ENCODE assay signal across 1 cellular context in the genomic region with DNA sequence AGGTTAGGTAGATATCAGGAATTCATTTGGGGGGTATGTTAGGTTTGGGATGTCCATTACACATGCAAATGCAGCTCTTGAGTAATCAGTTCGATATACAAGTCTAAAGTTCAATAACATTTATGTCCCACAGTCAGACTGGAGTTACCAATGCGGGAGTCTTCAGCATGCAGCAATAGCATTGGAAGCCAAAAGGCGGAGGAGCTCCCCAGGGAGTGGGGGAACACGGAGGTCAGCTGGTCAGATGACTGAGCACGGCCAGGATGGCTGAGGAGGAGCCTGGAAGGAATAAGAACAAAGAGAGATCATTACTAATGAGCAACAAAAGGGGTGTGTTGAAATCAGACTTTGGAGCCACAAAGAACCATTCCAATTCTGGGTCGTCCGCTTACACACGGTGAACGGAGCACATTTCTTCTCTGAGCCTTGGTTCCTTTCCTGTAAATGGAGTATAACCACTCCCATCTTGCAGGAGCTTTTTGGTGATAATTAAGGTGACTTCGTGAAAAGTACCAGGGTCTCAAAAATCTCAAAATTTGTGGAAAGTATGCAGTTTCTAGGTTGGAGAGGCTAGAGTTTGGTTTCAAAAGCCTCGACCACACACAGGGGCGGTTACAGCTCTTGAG.
A peak's percentile ranks its signal among the peaks of the same experiment; 100 is the strongest.
TF ChIP-seq lines count a peak whose summit lies in the region.

No MANE protein-coding gene starts in this region.

TF ChIP-seq in GM12878, 131 proteins besides CTCF, POLR2A, EP300 and RAD21:
- no peak for TF ChIP-seq HDAC2 (IDR thresholded peaks at IDR 0.05)
- TF ChIP-seq MEF2B (IDR thresholded peaks at IDR 0.05; ENCODE audit: partially characterized antibody, poor library complexity, severe bottlenecking), result peak; percentile 17
- TF ChIP-seq MTA3 (IDR thresholded peaks at IDR 0.05; ENCODE audit: borderline replicate concordance, low read length), result no peak
- TF ChIP-seq, protein P1, sequence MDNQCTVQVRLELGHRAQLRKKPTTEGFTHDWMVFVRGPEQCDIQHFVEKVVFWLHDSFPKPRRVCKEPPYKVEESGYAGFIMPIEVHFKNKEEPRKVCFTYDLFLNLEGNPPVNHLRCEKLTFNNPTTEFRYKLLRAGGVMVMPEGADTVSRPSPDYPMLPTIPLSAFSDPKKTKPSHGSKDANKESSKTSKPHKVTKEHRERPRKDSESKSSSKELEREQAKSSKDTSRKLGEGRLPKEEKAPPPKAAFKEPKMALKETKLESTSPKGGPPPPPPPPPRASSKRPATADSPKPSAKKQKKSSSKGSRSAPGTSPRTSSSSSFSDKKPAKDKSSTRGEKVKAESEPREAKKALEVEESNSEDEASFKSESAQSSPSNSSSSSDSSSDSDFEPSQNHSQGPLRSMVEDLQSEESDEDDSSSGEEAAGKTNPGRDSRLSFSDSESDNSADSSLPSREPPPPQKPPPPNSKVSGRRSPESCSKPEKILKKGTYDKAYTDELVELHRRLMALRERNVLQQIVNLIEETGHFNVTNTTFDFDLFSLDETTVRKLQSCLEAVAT (IDR thresholded peaks at IDR 0.05), result peak; percentile 97
- no peak for TF ChIP-seq ZNF217 (IDR thresholded peaks at IDR 0.05)
- TF ChIP-seq, protein P2, sequence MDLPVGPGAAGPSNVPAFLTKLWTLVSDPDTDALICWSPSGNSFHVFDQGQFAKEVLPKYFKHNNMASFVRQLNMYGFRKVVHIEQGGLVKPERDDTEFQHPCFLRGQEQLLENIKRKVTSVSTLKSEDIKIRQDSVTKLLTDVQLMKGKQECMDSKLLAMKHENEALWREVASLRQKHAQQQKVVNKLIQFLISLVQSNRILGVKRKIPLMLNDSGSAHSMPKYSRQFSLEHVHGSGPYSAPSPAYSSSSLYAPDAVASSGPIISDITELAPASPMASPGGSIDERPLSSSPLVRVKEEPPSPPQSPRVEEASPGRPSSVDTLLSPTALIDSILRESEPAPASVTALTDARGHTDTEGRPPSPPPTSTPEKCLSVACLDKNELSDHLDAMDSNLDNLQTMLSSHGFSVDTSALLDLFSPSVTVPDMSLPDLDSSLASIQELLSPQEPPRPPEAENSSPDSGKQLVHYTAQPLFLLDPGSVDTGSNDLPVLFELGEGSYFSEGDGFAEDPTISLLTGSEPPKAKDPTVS (IDR thresholded peaks at IDR 0.05; ENCODE audit: low read depth, low read length), result no peak
- no peak for TF ChIP-seq FOXK2 (IDR thresholded peaks at IDR 0.05)
- TF ChIP-seq STAT3 (IDR thresholded peaks at IDR 0.05; ENCODE audit: low read depth, low read length), result no peak
- no peak for TF ChIP-seq ZNF274 (IDR thresholded peaks at IDR 0.05; ENCODE audit: insufficient read depth, insufficient read length)
- TF ChIP-seq NR2C1 (IDR thresholded peaks at IDR 0.05), result no peak
- TF ChIP-seq, protein P3, sequence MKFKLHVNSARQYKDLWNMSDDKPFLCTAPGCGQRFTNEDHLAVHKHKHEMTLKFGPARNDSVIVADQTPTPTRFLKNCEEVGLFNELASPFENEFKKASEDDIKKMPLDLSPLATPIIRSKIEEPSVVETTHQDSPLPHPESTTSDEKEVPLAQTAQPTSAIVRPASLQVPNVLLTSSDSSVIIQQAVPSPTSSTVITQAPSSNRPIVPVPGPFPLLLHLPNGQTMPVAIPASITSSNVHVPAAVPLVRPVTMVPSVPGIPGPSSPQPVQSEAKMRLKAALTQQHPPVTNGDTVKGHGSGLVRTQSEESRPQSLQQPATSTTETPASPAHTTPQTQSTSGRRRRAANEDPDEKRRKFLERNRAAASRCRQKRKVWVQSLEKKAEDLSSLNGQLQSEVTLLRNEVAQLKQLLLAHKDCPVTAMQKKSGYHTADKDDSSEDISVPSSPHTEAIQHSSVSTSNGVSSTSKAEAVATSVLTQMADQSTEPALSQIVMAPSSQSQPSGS (IDR thresholded peaks at IDR 0.05; ENCODE audit: low read length), result no peak
- no peak for TF ChIP-seq JUND (IDR thresholded peaks at IDR 0.05; ENCODE audit: low read depth, low read length)
- TF ChIP-seq, protein P4, sequence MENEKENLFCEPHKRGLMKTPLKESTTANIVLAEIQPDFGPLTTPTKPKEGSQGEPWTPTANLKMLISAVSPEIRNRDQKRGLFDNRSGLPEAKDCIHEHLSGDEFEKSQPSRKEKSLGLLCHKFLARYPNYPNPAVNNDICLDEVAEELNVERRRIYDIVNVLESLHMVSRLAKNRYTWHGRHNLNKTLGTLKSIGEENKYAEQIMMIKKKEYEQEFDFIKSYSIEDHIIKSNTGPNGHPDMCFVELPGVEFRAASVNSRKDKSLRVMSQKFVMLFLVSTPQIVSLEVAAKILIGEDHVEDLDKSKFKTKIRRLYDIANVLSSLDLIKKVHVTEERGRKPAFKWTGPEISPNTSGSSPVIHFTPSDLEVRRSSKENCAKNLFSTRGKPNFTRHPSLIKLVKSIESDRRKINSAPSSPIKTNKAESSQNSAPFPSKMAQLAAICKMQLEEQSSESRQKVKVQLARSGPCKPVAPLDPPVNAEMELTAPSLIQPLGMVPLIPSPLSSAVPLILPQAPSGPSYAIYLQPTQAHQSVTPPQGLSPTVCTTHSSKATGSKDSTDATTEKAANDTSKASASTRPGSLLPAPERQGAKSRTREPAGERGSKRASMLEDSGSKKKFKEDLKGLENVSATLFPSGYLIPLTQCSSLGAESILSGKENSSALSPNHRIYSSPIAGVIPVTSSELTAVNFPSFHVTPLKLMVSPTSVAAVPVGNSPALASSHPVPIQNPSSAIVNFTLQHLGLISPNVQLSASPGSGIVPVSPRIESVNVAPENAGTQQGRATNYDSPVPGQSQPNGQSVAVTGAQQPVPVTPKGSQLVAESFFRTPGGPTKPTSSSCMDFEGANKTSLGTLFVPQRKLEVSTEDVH (IDR thresholded peaks at IDR 0.05; ENCODE audit: low read depth, partially characterized antibody), result no peak
- TF ChIP-seq POLR2AphosphoS2 (IDR thresholded peaks at IDR 0.05; ENCODE audit: low read depth, low read length), result no peak
- no peak for TF ChIP-seq SMAD5 (IDR thresholded peaks at IDR 0.05; ENCODE audit: low read depth)
- 0 out of 2 replicates have a peak, but pooled peaks have one; percentile 15 for TF ChIP-seq NBN (IDR thresholded peaks at IDR 0.05)
- no peak for TF ChIP-seq EGR1 (IDR thresholded peaks at IDR 0.05; ENCODE audit: borderline replicate concordance in 1 of 2, low read depth in 2 of 2, low read length in 2 of 2)
- TF ChIP-seq YBX1 (IDR thresholded peaks at IDR 0.05), result no peak
- TF ChIP-seq TCF7 (IDR thresholded peaks at IDR 0.05; ENCODE audit: borderline replicate concordance), result no peak
- peak; percentile 66; the same call in 1 of the 2 replicates for TF ChIP-seq CBX5 (IDR thresholded peaks at IDR 0.05; ENCODE audit: low read depth)
- TF ChIP-seq, protein P5, sequence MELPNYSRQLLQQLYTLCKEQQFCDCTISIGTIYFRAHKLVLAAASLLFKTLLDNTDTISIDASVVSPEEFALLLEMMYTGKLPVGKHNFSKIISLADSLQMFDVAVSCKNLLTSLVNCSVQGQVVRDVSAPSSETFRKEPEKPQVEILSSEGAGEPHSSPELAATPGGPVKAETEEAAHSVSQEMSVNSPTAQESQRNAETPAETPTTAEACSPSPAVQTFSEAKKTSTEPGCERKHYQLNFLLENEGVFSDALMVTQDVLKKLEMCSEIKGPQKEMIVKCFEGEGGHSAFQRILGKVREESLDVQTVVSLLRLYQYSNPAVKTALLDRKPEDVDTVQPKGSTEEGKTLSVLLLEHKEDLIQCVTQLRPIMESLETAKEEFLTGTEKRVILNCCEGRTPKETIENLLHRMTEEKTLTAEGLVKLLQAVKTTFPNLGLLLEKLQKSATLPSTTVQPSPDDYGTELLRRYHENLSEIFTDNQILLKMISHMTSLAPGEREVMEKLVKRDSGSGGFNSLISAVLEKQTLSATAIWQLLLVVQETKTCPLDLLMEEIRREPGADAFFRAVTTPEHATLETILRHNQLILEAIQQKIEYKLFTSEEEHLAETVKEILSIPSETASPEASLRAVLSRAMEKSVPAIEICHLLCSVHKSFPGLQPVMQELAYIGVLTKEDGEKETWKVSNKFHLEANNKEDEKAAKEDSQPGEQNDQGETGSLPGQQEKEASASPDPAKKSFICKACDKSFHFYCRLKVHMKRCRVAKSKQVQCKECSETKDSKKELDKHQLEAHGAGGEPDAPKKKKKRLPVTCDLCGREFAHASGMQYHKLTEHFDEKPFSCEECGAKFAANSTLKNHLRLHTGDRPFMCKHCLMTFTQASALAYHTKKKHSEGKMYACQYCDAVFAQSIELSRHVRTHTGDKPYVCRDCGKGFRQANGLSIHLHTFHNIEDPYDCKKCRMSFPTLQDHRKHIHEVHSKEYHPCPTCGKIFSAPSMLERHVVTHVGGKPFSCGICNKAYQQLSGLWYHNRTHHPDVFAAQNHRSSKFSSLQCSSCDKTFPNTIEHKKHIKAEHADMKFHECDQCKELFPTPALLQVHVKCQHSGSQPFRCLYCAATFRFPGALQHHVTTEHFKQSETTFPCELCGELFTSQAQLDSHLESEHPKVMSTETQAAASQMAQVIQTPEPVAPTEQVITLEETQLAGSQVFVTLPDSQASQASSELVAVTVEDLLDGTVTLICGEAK (IDR thresholded peaks at IDR 0.05; ENCODE audit: borderline replicate concordance), result peak; percentile 61; the same call in 1 of the 2 replicates
- TF ChIP-seq, protein P6, sequence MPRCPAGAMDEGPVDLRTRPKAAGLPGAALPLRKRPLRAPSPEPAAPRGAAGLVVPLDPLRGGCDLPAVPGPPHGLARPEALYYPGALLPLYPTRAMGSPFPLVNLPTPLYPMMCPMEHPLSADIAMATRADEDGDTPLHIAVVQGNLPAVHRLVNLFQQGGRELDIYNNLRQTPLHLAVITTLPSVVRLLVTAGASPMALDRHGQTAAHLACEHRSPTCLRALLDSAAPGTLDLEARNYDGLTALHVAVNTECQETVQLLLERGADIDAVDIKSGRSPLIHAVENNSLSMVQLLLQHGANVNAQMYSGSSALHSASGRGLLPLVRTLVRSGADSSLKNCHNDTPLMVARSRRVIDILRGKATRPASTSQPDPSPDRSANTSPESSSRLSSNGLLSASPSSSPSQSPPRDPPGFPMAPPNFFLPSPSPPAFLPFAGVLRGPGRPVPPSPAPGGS (IDR thresholded peaks at IDR 0.05; ENCODE audit: borderline replicate concordance, insufficient read depth, low read depth, low read length, poor library complexity, severe bottlenecking), result no peak
- no peak for TF ChIP-seq GABPA (IDR thresholded peaks at IDR 0.05; ENCODE audit: low read depth)
